ENCODE assay signal across 8 cellular contexts in genomic region chrX:100409316-100410082, GRCh38. TPM values are rescaled to one million over a fixed set of nuclear protein-coding genes. Genes with fewer than 3 reads are reported as not detected.
DNase-seq lines count a peak whose midpoint lies in the region; ATAC-seq and TF ChIP-seq lines count a peak whose summit lies in the region.

No MANE protein-coding gene starts in this region.

- DNase-seq in NCI-H82 (lab: John Stamatoyannopoulos, UW) (peak; percentile 10), NCI-H82 treated with DMSO at 0.1 percent for 48 hours (lab: John Stamatoyannopoulos, UW; ENCODE audit: unreplicated experiment) (no peak), stomach (no peak), Karpas-422 (no peak)
- peak in 1 of 2 donors; percentile 3 for DNase-seq in activated T-cell treated with anti-CD3 and anti-CD28 coated beads, Interleukin-2, amount 50 U/mL, for 72 hours

- peaks cover 12% of the 10 kb centered on the region for H3K4me1 Mint-ChIP-seq in activated T-cell treated with anti-CD3 and anti-CD28 coated beads, Interleukin-2, amount 50 U/mL, for 72 hours (ENCODE audit: low read depth)

- H3K36me3 Mint-ChIP-seq in activated T-cell treated with anti-CD3 and anti-CD28 coated beads, Interleukin-2, amount 50 U/mL, for 72 hours (ENCODE audit: insufficient read depth in 2 of 2), result peaks cover 2 to 6% of the 10 kb centered on the region in 2 donors

- H3K27ac Mint-ChIP-seq in activated T-cell treated with anti-CD3 and anti-CD28 coated beads, Interleukin-2, amount 50 U/mL, for 72 hours, result no peak overlapping the region

- no peak overlapping the region for H2AFZ ChIP-seq in Karpas-422 (ENCODE audit: low read length)

- intact Hi-C loops in stomach (cut with DNase I; ENCODE audit: low total_unique reads), result loop anchor here (10.0 kb wide), 1 partner anchor 1075 kb away; no protein-coding TSS in a partner anchor

- no peak for TF ChIP-seq CTCF in stomach (IDR thresholded peaks at IDR 0.05)

- TF ChIP-seq POLR2A in stomach (IDR thresholded peaks at IDR 0.05), result no peak
- no peak for TF ChIP-seq POLR2A in GM18505 (IDR thresholded peaks at IDR 0.05; ENCODE audit: borderline replicate concordance, extremely low read depth, insufficient read depth, insufficient read length)

- no peaks in the 10 kb centered on the region for H3K9me3 ChIP-seq in iPS-15b (ENCODE audit: control insufficient read depth, insufficient read depth, low read length)
- peaks cover 0 to 16% (median 4%) of the 10 kb centered on the region in 4 donors for H3K9me3 ChIP-seq in stomach
- H3K9me3 ChIP-seq in Karpas-422 (ENCODE audit: low read length), result no peaks in the 10 kb centered on the region

- ATAC-seq in activated T-cell treated with anti-CD3 and anti-CD28 coated beads, Interleukin-2, amount 50 U/mL, for 72 hours (replicated peaks in 1 of 2), result peak; percentile 12 to 14
- no peak for ATAC-seq in GM21447 (IDR thresholded peaks at IDR 0.05; ENCODE audit: unreplicated experiment)
- ATAC-seq in GM18505 (IDR thresholded peaks at IDR 0.05; ENCODE audit: unreplicated experiment), result no peak

- H3K27me3 Mint-ChIP-seq in activated T-cell treated with anti-CD3 and anti-CD28 coated beads, Interleukin-2, amount 50 U/mL, for 72 hours (ENCODE audit: low read depth), result peaks cover 74% of the 10 kb centered on the region

- H3K79me2 ChIP-seq in Karpas-422 (ENCODE audit: low read length), result no peaks in the 10 kb centered on the region

- H3K27me3 ChIP-seq in iPS-15b (ENCODE audit: control insufficient read depth, insufficient read depth, low read length) (peaks cover 86% of the 10 kb centered on the region), stomach (peaks cover 10 to 80% (median 64%) of the 10 kb centered on the region in 3 donors), Karpas-422 (ENCODE audit: low read length) (no peaks in the 10 kb centered on the region)

- 0 to 44% (median 8%) methylated on average over 30 to 60 of the region's 61 CpGs for WGBS in stomach, 5 donors

- H3K9me3 Mint-ChIP-seq in activated T-cell treated with anti-CD3 and anti-CD28 coated beads, Interleukin-2, amount 50 U/mL, for 72 hours, result no peaks in the 10 kb centered on the region

- no peaks in the 10 kb centered on the region for H3K9me2 ChIP-seq in Karpas-422 (replicated peaks; ENCODE audit: insufficient read depth, low read length)

- peak overlapping the region; percentile 74 to 79 for H3K4me3 Mint-ChIP-seq in activated T-cell treated with anti-CD3 and anti-CD28 coated beads, Interleukin-2, amount 50 U/mL, for 72 hours

- peak overlapping the region; percentile 76 for H3K4me3 ChIP-seq in iPS-15b (ENCODE audit: low read depth, low read length)
- H3K4me3 ChIP-seq in stomach, result peak overlapping the region; percentile 32 to 52 (median 41)
- no peak overlapping the region for H3K4me3 ChIP-seq in Karpas-422 (ENCODE audit: low read length)

- no peak overlapping the region for H3K9ac ChIP-seq in iPS-15b (ENCODE audit: low read depth, low read length)
- H3K9ac ChIP-seq in Karpas-422 (ENCODE audit: low read length), result no peak overlapping the region

- H3K27ac ChIP-seq in stomach (no peak overlapping the region), Karpas-422 (ENCODE audit: low read length) (no peak overlapping the region)

- no peak overlapping the region for H3K4me2 ChIP-seq in Karpas-422 (ENCODE audit: low read depth, low read length, poor library complexity, severe bottlenecking)

- H3K4me1 ChIP-seq in iPS-15b (ENCODE audit: control insufficient read depth, insufficient read depth, low read length) (peaks cover 21% of the 10 kb centered on the region), stomach (peaks cover 0 to 29% (median 26%) of the 10 kb centered on the region in 4 donors), Karpas-422 (ENCODE audit: low read length) (no peaks in the 10 kb centered on the region)

- no peak for TF ChIP-seq EP300 in stomach (IDR thresholded peaks at IDR 0.05)

- H3K36me3 ChIP-seq in iPS-15b (ENCODE audit: control insufficient read depth, insufficient read depth, low read length) (peaks cover 7% of the 10 kb centered on the region), stomach (no peaks in the 10 kb centered on the region), Karpas-422 (ENCODE audit: insufficient read depth, low read length) (no peaks in the 10 kb centered on the region)

- no peaks in the 10 kb centered on the region for H4K20me1 ChIP-seq in Karpas-422 (ENCODE audit: insufficient read depth, low read depth, low read length)

RNA-seq across cellular contexts. Expression of gene PCDH19, which starts 0.6 kb away (rescaled TPM):
- not detected for total RNA-seq in activated T-cell treated with anti-CD3 and anti-CD28 coated beads, Interleukin-2, amount 50 U/mL, for 72 hours
- 1 to 10 TPM in 1 of 5 donors, under 1 TPM in 3, not detected in 1; under 0.01 to 1.3 (median 0.58) TPM for total RNA-seq in stomach
- under 1 TPM in 2 of 3 donors, not detected in 1; 0.10 to 0.15 TPM for polyA plus RNA-seq in stomach
- total RNA-seq in Karpas-422 (2014; rRNA removed; shearing (Covaris generic); ENCODE audit: low replicate concordance), result not detected in 2 replicates

Comparison
In these comparisons a context has a peak if more than half of its experiments do, and no peak if none do; other contexts are left out.
1. ATAC-seq: peak in activated T-cell treated with anti-CD3 and anti-CD28 coated beads, Interleukin-2, amount 50 U/mL, for 72 hours (2 of 2); none in GM21447 (single experiment) and GM18505 (single experiment).